In genomic region chr15:58409861-58410260, GRCh38 we compare ENCODE assay signal across 13 cellular contexts. TPM values are rescaled to one million over a fixed set of nuclear protein-coding genes. Genes with fewer than 3 reads are reported as not detected.
DNase-seq lines count a peak whose midpoint lies in the region; ATAC-seq and TF ChIP-seq lines count a peak whose summit lies in the region.
"Had no signal": no experiment of that assay in that cellular context is flagged by ENCODE, and none has a peak within 500 bp of the region (broad histone marks: within the 10 kb centered on the region; RNA-seq: fewer than 3 reads in every experiment).

No MANE protein-coding gene starts in this region.

- H2AFZ ChIP-seq in parathyroid adenoma: peak overlapping the region; percentile 42
- H2AFZ ChIP-seq: PC-9 had no signal

- peak overlapping the region; percentile 69 for H3K4me3 Mint-ChIP-seq in activated CD4-positive, alpha-beta T cell treated with anti-CD3 and anti-CD28 coated beads for 36 hours
- H3K4me3 Mint-ChIP-seq: endodermal cell, nephron had no signal

- POLR2A ChIA-PET in activated CD4-positive, alpha-beta T cell treated with anti-CD3 and anti-CD28 coated beads for 36 hours (lab: Charles Lee): no interaction called here

- H3K4me1 ChIP-seq in ascending aorta (no peaks in the 10 kb centered on the region), parathyroid adenoma (no peaks in the 10 kb centered on the region)

- H3K27ac ChIP-seq in ascending aorta (no peak overlapping the region), parathyroid adenoma (no peak overlapping the region)
- H3K27ac ChIP-seq: PC-9 had no signal

- H3K4me3 ChIP-seq in ascending aorta (peak overlapping the region; percentile 20 to 58), parathyroid adenoma (ENCODE audit: low read depth, low read length) (no peak overlapping the region)
- H3K4me3 ChIP-seq: PC-9 had no signal

- no peak overlapping the region for H3K9ac ChIP-seq in parathyroid adenoma

- H3K9me3 ChIP-seq in ascending aorta (no peaks in the 10 kb centered on the region), parathyroid adenoma (ENCODE audit: control insufficient read depth, low read length) (no peaks in the 10 kb centered on the region)

- H3K36me3 ChIP-seq in ascending aorta (no peaks in the 10 kb centered on the region), parathyroid adenoma (ENCODE audit: control insufficient read depth, insufficient read depth, low read length) (no peaks in the 10 kb centered on the region)

- no peak overlapping the region for H3K4me2 ChIP-seq in parathyroid adenoma (ENCODE audit: low read length)
- H3K4me2 ChIP-seq: PC-9 had no signal

- DNase-seq in activated CD4-positive, alpha-beta T cell treated with anti-CD3 and anti-CD28 coated beads for 36 hours: no peak
- no peak for DNase-seq in activated CD4-positive, alpha-beta T cell treated with anti-CD3 and anti-CD28 coated beads, Interleukin-2, amount 50 U/mL, for 48 hours
- peak; percentile 16 for DNase-seq in KBM-7
- no peak for DNase-seq in ascending aorta (ENCODE audit: low spot score in 2 of 2)
- DNase-seq in HuH-7.5 (ENCODE audit: low spot score): no peak
- DNase-seq in anterior cingulate cortex (lab: John Stamatoyannopoulos, UW): no peak
- DNase-seq: endodermal cell, PC-9, trophoblast cell had no signal

- in situ Hi-C loops in KBM-7 (cut with MboI; ENCODE audit: low pct_unique_long_range_greater_than_20kb, low sequenced_read_pairs): no loop called here

- TF ChIP-seq CTCF in ascending aorta (IDR thresholded peaks at IDR 0.05) (no peak), parathyroid adenoma (IDR thresholded peaks at IDR 0.05) (no peak)

- no peaks in the 10 kb centered on the region for H3K9me3 Mint-ChIP-seq in activated CD4-positive, alpha-beta T cell treated with anti-CD3 and anti-CD28 coated beads for 36 hours (ENCODE audit: low read depth)
- H3K9me3 Mint-ChIP-seq: nephron had no signal

- H3K36me3 Mint-ChIP-seq in activated CD4-positive, alpha-beta T cell treated with anti-CD3 and anti-CD28 coated beads for 36 hours (ENCODE audit: low read depth): no peaks in the 10 kb centered on the region

- no peak for ATAC-seq in activated CD4-positive, alpha-beta T cell treated with anti-CD3 and anti-CD28 coated beads for 36 hours
- ATAC-seq in GM19324 (IDR thresholded peaks at IDR 0.05; ENCODE audit: low FRiP score, unreplicated experiment): no peak

- no peaks in the 10 kb centered on the region for H3K27me3 Mint-ChIP-seq in activated CD4-positive, alpha-beta T cell treated with anti-CD3 and anti-CD28 coated beads for 36 hours

- no peaks in the 10 kb centered on the region for H3K79me2 ChIP-seq in parathyroid adenoma

- peaks cover 16% of the 10 kb centered on the region for H3K4me1 Mint-ChIP-seq in activated CD4-positive, alpha-beta T cell treated with anti-CD3 and anti-CD28 coated beads for 36 hours
- H3K4me1 Mint-ChIP-seq: nephron had no signal

- CTCF ChIA-PET in activated CD4-positive, alpha-beta T cell treated with anti-CD3 and anti-CD28 coated beads for 36 hours (lab: Charles Lee): interaction anchor here (1.3 to 1.8 kb wide), 2 partner anchors 9 to 11 kb away, joined by 3 to 8 read pairs; no protein-coding TSS in a partner anchor

- H3K27me3 ChIP-seq in ascending aorta (no peaks in the 10 kb centered on the region), parathyroid adenoma (ENCODE audit: control insufficient read depth, insufficient read depth, low read length) (no peaks in the 10 kb centered on the region)

- peak overlapping the region; percentile 84 for H3K27ac Mint-ChIP-seq in activated CD4-positive, alpha-beta T cell treated with anti-CD3 and anti-CD28 coated beads for 36 hours
- H3K27ac Mint-ChIP-seq: endodermal cell had no signal

- intact Hi-C loops in activated CD4-positive, alpha-beta T cell treated with anti-CD3 and anti-CD28 coated beads for 36 hours (cut with DNase I, micrococcal nuclease): no loop called here
- intact Hi-C loops in ascending aorta (cut with DNase I): no loop called here

RNA-seq across cellular contexts. Expression of gene LIPC, which starts 21.9 kb away (rescaled TPM):
- total RNA-seq in activated CD4-positive, alpha-beta T cell treated with anti-CD3 and anti-CD28 coated beads for 36 hours: under 1 TPM; 0.30 to 0.50 TPM
- total RNA-seq in ascending aorta: not detected
- total RNA-seq: A673, endodermal cell, PC-9 had no signal
